Comparison of ENCODE assay signal across 18 cellular contexts in genomic region chr6:72769459-72770125, GRCh38.
A peak's percentile ranks its signal among the peaks of the same experiment; 100 is the strongest.
DNase-seq lines count a peak whose midpoint lies in the region; ATAC-seq and TF ChIP-seq lines count a peak whose summit lies in the region.
"Had no signal": no experiment of that assay in that cellular context is flagged by ENCODE, and none has a peak within 500 bp of the region (broad histone marks: within the 10 kb centered on the region; RNA-seq: fewer than 3 reads in every experiment).

No MANE protein-coding gene starts in this region.

- H2AFZ ChIP-seq in MM.1S (ENCODE audit: low read length) = no peak overlapping the region

- H3K4me1 ChIP-seq in MM.1S (ENCODE audit: low read length) (peaks cover 22% of the 10 kb centered on the region), aorta (ENCODE audit: control insufficient read depth in 1 of 2, insufficient read depth in 2 of 2, low read length in 2 of 2) (no peaks in the 10 kb centered on the region)
- H3K4me1 ChIP-seq: right lobe of liver had no signal

- no peak overlapping the region for H3K4me3 ChIP-seq in MM.1S (ENCODE audit: low read length)
- no peak overlapping the region for H3K4me3 ChIP-seq in aorta (ENCODE audit: low read length in 2 of 2)
- H3K4me3 ChIP-seq: right lobe of liver had no signal

- intact Hi-C loops in aorta (cut with DNase I) = no loop called here

- H3K36me3 ChIP-seq in MM.1S (replicated peaks; ENCODE audit: insufficient read depth, low read length) (no peaks in the 10 kb centered on the region), aorta (ENCODE audit: control insufficient read depth in 1 of 2, insufficient read depth in 2 of 2, low read length in 1 of 2) (no peaks in the 10 kb centered on the region)
- H3K36me3 ChIP-seq: right lobe of liver had no signal

- H3K79me2 ChIP-seq in MM.1S (ENCODE audit: low read length) = peaks cover 8% of the 10 kb centered on the region; the same call in 1 of the 2 replicates

- H3K27ac ChIP-seq in MM.1S (ENCODE audit: low read length) (peak overlapping the region; percentile 43; the same call in 1 of the 2 replicates), aorta (ENCODE audit: low read depth in 1 of 2, low read length in 2 of 2) (no peak overlapping the region)
- H3K27ac ChIP-seq: epithelial cell of prostate, right lobe of liver had no signal

- ATAC-seq in GM19395 (IDR thresholded peaks at IDR 0.05; ENCODE audit: unreplicated experiment) (peak; percentile 88), HG02678 (IDR thresholded peaks at IDR 0.05; ENCODE audit: unreplicated experiment) (peak; percentile 80), aorta (ENCODE audit: low FRiP score) (no peak)
- ATAC-seq: activated T-cell treated with anti-CD3 and anti-CD28 coated beads, Interleukin-2, amount 50 U/mL, for 72 hours; left lobe of liver; right lobe of liver had no signal

- H3K27me3 ChIP-seq in MM.1S (replicated peaks; ENCODE audit: insufficient read depth, low read length) = no peaks in the 10 kb centered on the region
- H3K27me3 ChIP-seq in aorta (ENCODE audit: control insufficient read depth in 1 of 2, insufficient read depth in 2 of 2, low read length in 1 of 2) = no peaks in the 10 kb centered on the region
- H3K27me3 ChIP-seq: right lobe of liver had no signal

- no peak for TF ChIP-seq CTCF in MM.1S (IDR thresholded peaks at IDR 0.05; ENCODE audit: low read length)

- H4K20me1 ChIP-seq in MM.1S (ENCODE audit: insufficient read depth, low read length) = no peaks in the 10 kb centered on the region

- H3K9me2 ChIP-seq in MM.1S (replicated peaks; ENCODE audit: insufficient read depth, low read length) = no peaks in the 10 kb centered on the region

- peak; percentile 16 for DNase-seq in DMS 273 treated with DMSO at 0.1 percent for 48 hours (lab: John Stamatoyannopoulos, UW)
- peak; percentile 41 for DNase-seq in MM.1S
- DNase-seq in aorta = no peak
- DNase-seq in putamen (ENCODE audit: low spot score) = no peak
- no peak for DNase-seq in NCI-H82 (lab: John Stamatoyannopoulos, UW)
- no peak for DNase-seq in activated gamma-delta T cell treated with Interleukin-2 at 50 U/mL for 16 hours
- DNase-seq: activated CD4-positive, CD25-positive, alpha-beta regulatory T cell treated with anti-CD3 and anti-CD28 coated beads, Interleukin-2, amount 50 U/mL, for 72 hours; activated T-cell treated with anti-CD3 and anti-CD28 coated beads, Interleukin-2, amount 50 U/mL, for 72 hours; head of caudate nucleus; NCI-H1930; NK-92 treated with Interleukin-12 subunit alpha and Interleukin-12 subunit beta, amount 100 ng/mL, for 24 hours; right lobe of liver; stimulated activated CD4-positive, alpha-beta T cell treated with anti-CD3 and anti-CD28 coated beads, Interleukin-4, amount 100 ng/mL, for 4 hours; stimulated activated naive CD4-positive, alpha-beta T cell treated with Interleukin-2 at 50 U/mL for 16 hours had no signal

- H3K9me3 ChIP-seq in MM.1S (replicated peaks; ENCODE audit: insufficient read depth, low read length) (no peaks in the 10 kb centered on the region), aorta (ENCODE audit: control insufficient read depth, low read length) (no peaks in the 10 kb centered on the region)
- H3K9me3 ChIP-seq: right lobe of liver had no signal

- H3K9ac ChIP-seq in MM.1S (ENCODE audit: low read length) = no peak overlapping the region

- peak overlapping the region; percentile 51; the same call in 1 of the 2 replicates for H3K4me2 ChIP-seq in MM.1S (ENCODE audit: low read depth, low read length)

- 97 to 98% methylated on average over 1 of the region's 1 CpG for WGBS in aorta, 2 donors

- H3F3A ChIP-seq in MM.1S (ENCODE audit: insufficient read depth, low read length) = peaks cover 8% of the 10 kb centered on the region

Comparison
In these comparisons a context has a peak if more than half of its experiments do, and no peak if none do; other contexts are left out.
1. DNase-seq: peak in DMS 273 treated with DMSO at 0.1 percent for 48 hours (single experiment) and MM.1S (single experiment); none in aorta (0 of 2), putamen (single experiment), NCI-H82 (single experiment) and activated gamma-delta T cell treated with Interleukin-2 at 50 U/mL for 16 hours (single experiment).